In genomic region chr19:48696353-48697010, GRCh38 we compare ENCODE assay signal across 10 cellular contexts. TPM values are rescaled to one million over a fixed set of nuclear protein-coding genes. Genes with fewer than 3 reads are reported as not detected.
DNase-seq lines count a peak whose midpoint lies in the region; ATAC-seq, FAIRE-seq and TF ChIP-seq lines count a peak whose summit lies in the region.
"Had no signal": no experiment of that assay in that cellular context is flagged by ENCODE, and none has a peak within 500 bp of the region (broad histone marks: within the 10 kb centered on the region; RNA-seq: fewer than 3 reads in every experiment).

No MANE protein-coding gene starts in this region.

- peak overlapping the region; percentile 26 for H3K4me3 ChIP-seq in AG10803 (ENCODE audit: low read length)
- H3K4me3 ChIP-seq in HUES64 (ENCODE audit: low read length) = peak overlapping the region; percentile 74
- no peak overlapping the region for H3K4me3 ChIP-seq in endocrine pancreas (ENCODE audit: control insufficient read depth, insufficient read depth, low read length)

- H3K36me3 Mint-ChIP-seq in naive B cell = no peaks in the 10 kb centered on the region

- no peak for TF ChIP-seq POLR2A in GM12892 (IDR thresholded peaks at IDR 0.05; ENCODE audit: low read depth, low read length)

- H3K36me3 ChIP-seq in HUES64 (ENCODE audit: insufficient read depth, low read length) (no peaks in the 10 kb centered on the region), endocrine pancreas (ENCODE audit: control insufficient read depth, insufficient read depth, low read length) (no peaks in the 10 kb centered on the region)

- no peaks in the 10 kb centered on the region for H3K27me3 ChIP-seq in HUES64 (ENCODE audit: insufficient read depth, low read length)
- no peaks in the 10 kb centered on the region for H3K27me3 ChIP-seq in endocrine pancreas (ENCODE audit: control insufficient read depth, insufficient read depth, low read length)

- ATAC-seq in naive B cell (ENCODE audit: low read depth in 2 of 2) (peak; percentile 54 to 60), GM19463 (IDR thresholded peaks at IDR 0.05; ENCODE audit: unreplicated experiment) (no peak)

- H3K4me1 ChIP-seq in HUES64 (ENCODE audit: insufficient read depth, low read length) = 0 out of 2 replicates have a peak, but pooled peaks cover 2% of the 10 kb centered on the region
- no peaks in the 10 kb centered on the region for H3K4me1 ChIP-seq in endocrine pancreas (ENCODE audit: control insufficient read depth, insufficient read depth, low read length)

- peak overlapping the region in 3 of 6 donors; percentile 72 to 85 (median 84) for H3K27ac Mint-ChIP-seq in naive B cell

- under 1% methylated on average over 34 of the region's 34 CpGs for WGBS in HUES64

- H3K4me3 Mint-ChIP-seq in naive B cell = peak overlapping the region in 7 of 8 donors; percentile 75 to 86 (median 80)

- H3K27me3 Mint-ChIP-seq in naive B cell = peaks cover 0 to 29% (median 24%) of the 10 kb centered on the region in 3 donors

- H3K4me1 Mint-ChIP-seq in naive B cell = peaks cover 9 to 14% (median 12%) of the 10 kb centered on the region in 3 donors

- TF ChIP-seq CTCF in AG10803 (conservative IDR thresholded peaks at IDR 0.05; ENCODE audit: low read length) = no peak

- no peak overlapping the region; the same call in 1 of the 2 replicates for H3K27ac ChIP-seq in HUES64 (ENCODE audit: low read depth, low read length)

- H3K9ac ChIP-seq in HUES64 (ENCODE audit: low read depth, low read length) (peak overlapping the region; percentile 64), endocrine pancreas (ENCODE audit: control insufficient read depth, insufficient read depth, low read length) (peak overlapping the region; percentile 48)

- DNase-seq in AG10803 (ENCODE audit: low read depth) = no peak
- DNase-seq in naive B cell = no peak
- no peak for DNase-seq in H4 (ENCODE audit: low spot score)
- DNase-seq in GM12892 (ENCODE audit: insufficient read length) = no peak
- no peak for DNase-seq in NCI-H2227 treated with DMSO at 0.1 percent for 48 hours (lab: John Stamatoyannopoulos, UW)

- no peaks in the 10 kb centered on the region for H3K9me3 ChIP-seq in HUES64 (ENCODE audit: insufficient read depth, low read depth, low read length)
- no peaks in the 10 kb centered on the region for H3K9me3 ChIP-seq in endocrine pancreas (ENCODE audit: control insufficient read depth, low read length)

- no peaks in the 10 kb centered on the region for H3K9me3 Mint-ChIP-seq in naive B cell

- no peak for FAIRE-seq in GM12892 (lab: Jason Lieb, UNC)

RNA-seq across cellular contexts. Expression of gene FUT2, which starts 0.7 kb away (rescaled TPM):
- polyA plus RNA-seq in HUES64 (2013, experiment 1 of 2) = 3.0 TPM
- polyA plus RNA-seq in HUES64 (2013, experiment 2 of 2) = 1.7 TPM
- under 1 TPM in 3 of 6 donors, not detected in 3; 0.11 to 0.26 (median 0.17) TPM for polyA plus RNA-seq in naive B cell (ENCODE audit: low read depth in 6 of 6)
- total RNA-seq in H4 (2014; rRNA removed; shearing (Covaris generic)) = not detected in 2 replicates
- polyA plus RNA-seq in GM12892 (2012; ENCODE audit: missing spikeins) = 0.32 TPM

RNA-seq across cellular contexts. Expression of gene MAMSTR, which starts 23.0 kb away (rescaled TPM):
- polyA plus RNA-seq in HUES64 (2013, experiment 1 of 2) = 1.4 TPM
- polyA plus RNA-seq in HUES64 (2013, experiment 2 of 2) = 1.5 TPM
- polyA plus RNA-seq in naive B cell (ENCODE audit: low read depth in 6 of 6) = under 1 TPM in 5 of 6 donors, not detected in 1; 0.21 to 0.70 (median 0.31) TPM
- 0.31 and 0.51 TPM in 2 replicates for total RNA-seq in H4 (2014; rRNA removed; shearing (Covaris generic))
- polyA plus RNA-seq in GM12892 (2012; ENCODE audit: missing spikeins) = 0.55 TPM

RNA-seq across cellular contexts. Expression of gene NTN5, which starts 23.7 kb away (rescaled TPM):
- polyA plus RNA-seq in HUES64 (2013, experiment 1 of 2) = 0.10 TPM
- polyA plus RNA-seq in HUES64 (2013, experiment 2 of 2) = 0.44 TPM
- not detected for polyA plus RNA-seq in naive B cell (ENCODE audit: low read depth in 6 of 6)
- 0.58 TPM in 1 of 2 replicates, not detected in the other for total RNA-seq in H4 (2014; rRNA removed; shearing (Covaris generic))
- not detected for polyA plus RNA-seq in GM12892 (2012; ENCODE audit: missing spikeins)
- total RNA-seq: kidney epithelial cell, temporal lobe had no signal

RNA-seq across cellular contexts. Expression of gene RASIP1, which starts 43.9 kb away (rescaled TPM):
- polyA plus RNA-seq in HUES64 (2013, experiment 1 of 2) = 0.75 TPM
- 1.1 TPM for polyA plus RNA-seq in HUES64 (2013, experiment 2 of 2)
- under 1 TPM in 1 of 6 donors, not detected in 5; 0.48 TPM for polyA plus RNA-seq in naive B cell (ENCODE audit: low read depth in 6 of 6)
- 0.14 TPM in 1 of 2 replicates, not detected in the other for total RNA-seq in H4 (2014; rRNA removed; shearing (Covaris generic))
- polyA plus RNA-seq in GM12892 (2012; ENCODE audit: missing spikeins) = not detected

RNA-seq across cellular contexts. Expression of gene IZUMO1, which starts 50.2 kb away (rescaled TPM):
- 0.55 TPM for polyA plus RNA-seq in HUES64 (2013, experiment 1 of 2)
- polyA plus RNA-seq in HUES64 (2013, experiment 2 of 2) = not detected
- polyA plus RNA-seq in naive B cell (ENCODE audit: low read depth in 6 of 6) = not detected
- not detected in 2 replicates for total RNA-seq in H4 (2014; rRNA removed; shearing (Covaris generic))
- not detected for polyA plus RNA-seq in GM12892 (2012; ENCODE audit: missing spikeins)
- total RNA-seq: temporal lobe had no signal
